ENCODE assay signal across 20 cellular contexts in genomic region chr14:47191693-47192092, GRCh38.
DNase-seq lines count a peak whose midpoint lies in the region; ATAC-seq and TF ChIP-seq lines count a peak whose summit lies in the region.
"Had no signal": no experiment of that assay in that cellular context is flagged by ENCODE, and none has a peak within 500 bp of the region (broad histone marks: within the 10 kb centered on the region; RNA-seq: fewer than 3 reads in every experiment).

No MANE protein-coding gene starts in this region.

- H3F3A ChIP-seq in GM23338 (replicated peaks; ENCODE audit: low read depth) = no peaks in the 10 kb centered on the region

- no peaks in the 10 kb centered on the region for H3K27me3 Mint-ChIP-seq in GM23338 (ENCODE audit: insufficient read depth, low read depth, poor library complexity)
- H3K27me3 Mint-ChIP-seq in progenitor cell of endocrine pancreas = no peaks in the 10 kb centered on the region
- H3K27me3 Mint-ChIP-seq: CD4-positive, alpha-beta memory T cell had no signal

- H3K36me3 Mint-ChIP-seq in GM23338 (ENCODE audit: low read depth) = no peaks in the 10 kb centered on the region
- H3K36me3 Mint-ChIP-seq in progenitor cell of endocrine pancreas (ENCODE audit: insufficient read depth) = no peaks in the 10 kb centered on the region
- H3K36me3 Mint-ChIP-seq: CD4-positive, alpha-beta memory T cell had no signal

- no peaks in the 10 kb centered on the region for H3K79me2 ChIP-seq in GM23338 (replicated peaks; ENCODE audit: insufficient read depth)

- no peak overlapping the region for H3K4me3 ChIP-seq in GM23338
- no peak overlapping the region for H3K4me3 ChIP-seq in choroid plexus epithelial cell (ENCODE audit: low read depth, low read length)
- H3K4me3 ChIP-seq: A549 had no signal

- H3K4me1 Mint-ChIP-seq in GM23338 = peaks cover 6% of the 10 kb centered on the region; the same call in 2 of the 3 replicates
- H3K4me1 Mint-ChIP-seq in progenitor cell of endocrine pancreas (ENCODE audit: low read depth) = no peaks in the 10 kb centered on the region
- H3K4me1 Mint-ChIP-seq: CD4-positive, alpha-beta memory T cell had no signal

- H3K36me3 ChIP-seq in GM23338 (ENCODE audit: insufficient read depth) = no peaks in the 10 kb centered on the region

- H3K9me2 ChIP-seq in GM23338 (ENCODE audit: insufficient read depth) = no peaks in the 10 kb centered on the region

- H3K4me2 ChIP-seq in GM23338 = no peak overlapping the region
- H3K4me2 ChIP-seq: A549 had no signal

- H3K9me3 Mint-ChIP-seq in GM23338 = no peaks in the 10 kb centered on the region
- H3K9me3 Mint-ChIP-seq in progenitor cell of endocrine pancreas (ENCODE audit: low read depth) = no peaks in the 10 kb centered on the region
- H3K9me3 Mint-ChIP-seq: H9 had no signal

- no peaks in the 10 kb centered on the region for H3K27me3 ChIP-seq in GM23338 (ENCODE audit: insufficient read depth)

- no peaks in the 10 kb centered on the region for H4K20me1 ChIP-seq in GM23338 (replicated peaks; ENCODE audit: insufficient read depth)

- H2AFZ ChIP-seq in GM23338 = peak overlapping the region; percentile 29

- no peak overlapping the region for H3K27ac ChIP-seq in GM23338 (ENCODE audit: low read depth)
- H3K27ac ChIP-seq: A549 had no signal

- H3K4me3 Mint-ChIP-seq in GM23338 (no peak overlapping the region), progenitor cell of endocrine pancreas (ENCODE audit: low read depth) (no peak overlapping the region)
- H3K4me3 Mint-ChIP-seq: CD4-positive, alpha-beta memory T cell; H9 had no signal

- no peak overlapping the region for H3K27ac Mint-ChIP-seq in GM23338
- no peak overlapping the region for H3K27ac Mint-ChIP-seq in progenitor cell of endocrine pancreas
- H3K27ac Mint-ChIP-seq: CD4-positive, alpha-beta memory T cell; H9 had no signal

- DNase-seq in GM03348 (ENCODE audit: low spot score) (peak; percentile 9), GM23338 (ENCODE audit: low spot score) (no peak), choroid plexus epithelial cell (ENCODE audit: low read depth) (peak; percentile 2), iris pigment epithelial cell (ENCODE audit: low read depth) (peak; percentile 5), progenitor cell of endocrine pancreas (ENCODE audit: low spot score, unreplicated experiment) (no peak)
- DNase-seq: 8988T; ACHN; AML-193; C1 segment of cervical spinal cord; Calu3; CD4-positive, alpha-beta memory T cell; COR-L47; DMS53; DMS79 treated with DMSO at 0.1 percent for 48 hours; GF-D8; H9 had no signal

- H3K4me1 ChIP-seq in GM23338 (ENCODE audit: insufficient read depth) = no peaks in the 10 kb centered on the region
- H3K4me1 ChIP-seq: A549 had no signal

- no peak for ATAC-seq in GM23338
- ATAC-seq in HG03159 (IDR thresholded peaks at IDR 0.05; ENCODE audit: unreplicated experiment) = no peak
- no peak for ATAC-seq in GM19324 (IDR thresholded peaks at IDR 0.05; ENCODE audit: low FRiP score, unreplicated experiment)
- ATAC-seq: A549, HCT116 had no signal

- TF ChIP-seq CTCF in GM23338 (conservative IDR thresholded peaks at IDR 0.05; ENCODE audit: low read depth in 2 of 2) (no peak), choroid plexus epithelial cell (conservative IDR thresholded peaks at IDR 0.05; ENCODE audit: low read depth, low read length) (no peak), progenitor cell of endocrine pancreas (IDR thresholded peaks at IDR 0.05; ENCODE audit: unreplicated experiment) (no peak)

TF ChIP-seq in GM23338, 12 proteins besides CTCF, POLR2A, EP300 and RAD21 (continues in another document):
- TF ChIP-seq JUNB (IDR thresholded peaks at IDR 0.05; ENCODE audit: unreplicated experiment) (no peak), STAT1 (IDR thresholded peaks at IDR 0.05; ENCODE audit: unreplicated experiment) (no peak), CREB1 (CRISPR knock-in tag; IDR thresholded peaks at IDR 0.05; ENCODE audit: low read depth) (no peak), POLR2AphosphoS5 (IDR thresholded peaks at IDR 0.05; ENCODE audit: low read depth) (no peak)
- TF ChIP-seq, protein P1, sequence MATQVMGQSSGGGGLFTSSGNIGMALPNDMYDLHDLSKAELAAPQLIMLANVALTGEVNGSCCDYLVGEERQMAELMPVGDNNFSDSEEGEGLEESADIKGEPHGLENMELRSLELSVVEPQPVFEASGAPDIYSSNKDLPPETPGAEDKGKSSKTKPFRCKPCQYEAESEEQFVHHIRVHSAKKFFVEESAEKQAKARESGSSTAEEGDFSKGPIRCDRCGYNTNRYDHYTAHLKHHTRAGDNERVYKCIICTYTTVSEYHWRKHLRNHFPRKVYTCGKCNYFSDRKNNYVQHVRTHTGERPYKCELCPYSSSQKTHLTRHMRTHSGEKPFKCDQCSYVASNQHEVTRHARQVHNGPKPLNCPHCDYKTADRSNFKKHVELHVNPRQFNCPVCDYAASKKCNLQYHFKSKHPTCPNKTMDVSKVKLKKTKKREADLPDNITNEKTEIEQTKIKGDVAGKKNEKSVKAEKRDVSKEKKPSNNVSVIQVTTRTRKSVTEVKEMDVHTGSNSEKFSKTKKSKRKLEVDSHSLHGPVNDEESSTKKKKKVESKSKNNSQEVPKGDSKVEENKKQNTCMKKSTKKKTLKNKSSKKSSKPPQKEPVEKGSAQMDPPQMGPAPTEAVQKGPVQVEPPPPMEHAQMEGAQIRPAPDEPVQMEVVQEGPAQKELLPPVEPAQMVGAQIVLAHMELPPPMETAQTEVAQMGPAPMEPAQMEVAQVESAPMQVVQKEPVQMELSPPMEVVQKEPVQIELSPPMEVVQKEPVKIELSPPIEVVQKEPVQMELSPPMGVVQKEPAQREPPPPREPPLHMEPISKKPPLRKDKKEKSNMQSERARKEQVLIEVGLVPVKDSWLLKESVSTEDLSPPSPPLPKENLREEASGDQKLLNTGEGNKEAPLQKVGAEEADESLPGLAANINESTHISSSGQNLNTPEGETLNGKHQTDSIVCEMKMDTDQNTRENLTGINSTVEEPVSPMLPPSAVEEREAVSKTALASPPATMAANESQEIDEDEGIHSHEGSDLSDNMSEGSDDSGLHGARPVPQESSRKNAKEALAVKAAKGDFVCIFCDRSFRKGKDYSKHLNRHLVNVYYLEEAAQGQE (IDR thresholded peaks at IDR 0.05; ENCODE audit: unreplicated experiment) = no peak
- TF ChIP-seq, protein P2, sequence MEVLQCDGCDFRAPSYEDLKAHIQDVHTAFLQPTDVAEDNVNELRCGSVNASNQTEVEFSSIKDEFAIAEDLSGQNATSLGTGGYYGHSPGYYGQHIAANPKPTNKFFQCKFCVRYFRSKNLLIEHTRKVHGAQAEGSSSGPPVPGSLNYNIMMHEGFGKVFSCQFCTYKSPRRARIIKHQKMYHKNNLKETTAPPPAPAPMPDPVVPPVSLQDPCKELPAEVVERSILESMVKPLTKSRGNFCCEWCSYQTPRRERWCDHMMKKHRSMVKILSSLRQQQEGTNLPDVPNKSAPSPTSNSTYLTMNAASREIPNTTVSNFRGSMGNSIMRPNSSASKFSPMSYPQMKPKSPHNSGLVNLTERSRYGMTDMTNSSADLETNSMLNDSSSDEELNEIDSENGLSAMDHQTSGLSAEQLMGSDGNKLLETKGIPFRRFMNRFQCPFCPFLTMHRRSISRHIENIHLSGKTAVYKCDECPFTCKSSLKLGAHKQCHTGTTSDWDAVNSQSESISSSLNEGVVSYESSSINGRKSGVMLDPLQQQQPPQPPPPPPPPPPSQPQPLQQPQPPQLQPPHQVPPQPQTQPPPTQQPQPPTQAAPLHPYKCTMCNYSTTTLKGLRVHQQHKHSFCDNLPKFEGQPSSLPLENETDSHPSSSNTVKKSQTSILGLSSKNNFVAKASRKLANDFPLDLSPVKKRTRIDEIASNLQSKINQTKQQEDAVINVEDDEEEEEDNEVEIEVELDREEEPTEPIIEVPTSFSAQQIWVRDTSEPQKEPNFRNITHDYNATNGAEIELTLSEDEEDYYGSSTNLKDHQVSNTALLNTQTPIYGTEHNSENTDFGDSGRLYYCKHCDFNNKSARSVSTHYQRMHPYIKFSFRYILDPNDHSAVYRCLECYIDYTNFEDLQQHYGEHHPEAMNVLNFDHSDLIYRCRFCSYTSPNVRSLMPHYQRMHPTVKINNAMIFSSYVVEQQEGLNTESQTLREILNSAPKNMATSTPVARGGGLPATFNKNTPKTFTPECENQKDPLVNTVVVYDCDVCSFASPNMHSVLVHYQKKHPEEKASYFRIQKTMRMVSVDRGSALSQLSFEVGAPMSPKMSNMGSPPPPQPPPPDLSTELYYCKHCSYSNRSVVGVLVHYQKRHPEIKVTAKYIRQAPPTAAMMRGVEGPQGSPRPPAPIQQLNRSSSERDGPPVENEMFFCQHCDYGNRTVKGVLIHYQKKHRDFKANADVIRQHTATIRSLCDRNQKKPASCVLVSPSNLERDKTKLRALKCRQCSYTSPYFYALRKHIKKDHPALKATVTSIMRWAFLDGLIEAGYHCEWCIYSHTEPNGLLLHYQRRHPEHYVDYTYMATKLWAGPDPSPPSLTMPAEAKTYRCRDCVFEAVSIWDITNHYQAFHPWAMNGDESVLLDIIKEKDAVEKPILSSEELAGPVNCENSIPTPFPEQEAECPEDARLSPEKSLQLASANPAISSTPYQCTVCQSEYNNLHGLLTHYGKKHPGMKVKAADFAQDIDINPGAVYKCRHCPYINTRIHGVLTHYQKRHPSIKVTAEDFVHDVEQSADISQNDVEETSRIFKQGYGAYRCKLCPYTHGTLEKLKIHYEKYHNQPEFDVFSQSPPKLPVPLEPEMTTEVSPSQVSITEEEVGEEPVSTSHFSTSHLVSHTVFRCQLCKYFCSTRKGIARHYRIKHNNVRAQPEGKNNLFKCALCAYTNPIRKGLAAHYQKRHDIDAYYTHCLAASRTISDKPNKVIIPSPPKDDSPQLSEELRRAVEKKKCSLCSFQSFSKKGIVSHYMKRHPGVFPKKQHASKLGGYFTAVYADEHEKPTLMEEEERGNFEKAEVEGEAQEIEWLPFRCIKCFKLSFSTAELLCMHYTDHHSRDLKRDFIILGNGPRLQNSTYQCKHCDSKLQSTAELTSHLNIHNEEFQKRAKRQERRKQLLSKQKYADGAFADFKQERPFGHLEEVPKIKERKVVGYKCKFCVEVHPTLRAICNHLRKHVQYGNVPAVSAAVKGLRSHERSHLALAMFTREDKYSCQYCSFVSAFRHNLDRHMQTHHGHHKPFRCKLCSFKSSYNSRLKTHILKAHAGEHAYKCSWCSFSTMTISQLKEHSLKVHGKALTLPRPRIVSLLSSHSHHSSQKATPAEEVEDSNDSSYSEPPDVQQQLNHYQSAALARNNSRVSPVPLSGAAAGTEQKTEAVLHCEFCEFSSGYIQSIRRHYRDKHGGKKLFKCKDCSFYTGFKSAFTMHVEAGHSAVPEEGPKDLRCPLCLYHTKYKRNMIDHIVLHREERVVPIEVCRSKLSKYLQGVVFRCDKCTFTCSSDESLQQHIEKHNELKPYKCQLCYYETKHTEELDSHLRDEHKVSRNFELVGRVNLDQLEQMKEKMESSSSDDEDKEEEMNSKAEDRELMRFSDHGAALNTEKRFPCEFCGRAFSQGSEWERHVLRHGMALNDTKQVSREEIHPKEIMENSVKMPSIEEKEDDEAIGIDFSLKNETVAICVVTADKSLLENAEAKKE (CRISPR knock-in tag; IDR thresholded peaks at IDR 0.05) = no peak

Comparison
In these comparisons a context has a peak if more than half of its experiments do, and no peak if none do; other contexts are left out.
1. DNase-seq: peak in GM03348 (single experiment), choroid plexus epithelial cell (single experiment) and iris pigment epithelial cell (single experiment); none in GM23338 (single experiment) and progenitor cell of endocrine pancreas (single experiment).